In genomic region chr17:42194133-42194899, GRCh38 we compare ENCODE assay signal across 1 cellular context.
TF ChIP-seq lines count a peak whose summit lies in the region.

GHDC (minus strand) TSS chr17:42194494; CDS start chr17:42193581, 913 bp downstream.

TF ChIP-seq in HepG2, 621 proteins besides CTCF, POLR2A, EP300 and RAD21 (continued from another document and continues in another):
- TF ChIP-seq ZNF142 (CRISPR knock-in tag; IDR thresholded peaks at IDR 0.05), result peak; percentile 98
- TF ChIP-seq ZNF253 (CRISPR knock-in tag; IDR thresholded peaks at IDR 0.05; ENCODE audit: borderline replicate concordance), result no peak
- no peak for TF ChIP-seq STAG1 (CRISPR knock-in tag; IDR thresholded peaks at IDR 0.05)
- TF ChIP-seq GATAD1 (CRISPR knock-in tag; IDR thresholded peaks at IDR 0.05), result peak; percentile 78
- no peak for TF ChIP-seq ZNF891 (CRISPR knock-in tag; IDR thresholded peaks at IDR 0.05)
- peak; percentile 82; the same call in 1 of the 2 replicates for TF ChIP-seq MYNN (CRISPR knock-in tag; IDR thresholded peaks at IDR 0.05; ENCODE audit: low read depth)
- TF ChIP-seq ZNF337 (CRISPR knock-in tag; IDR thresholded peaks at IDR 0.05; ENCODE audit: borderline replicate concordance, low read depth), result no peak
- TF ChIP-seq ISL2 (CRISPR knock-in tag; IDR thresholded peaks at IDR 0.05), result peak; percentile 57
- 0 out of 2 replicates have a peak, but pooled peaks have one; percentile 57 for TF ChIP-seq ZNF275 (CRISPR knock-in tag; IDR thresholded peaks at IDR 0.05; ENCODE audit: borderline replicate concordance)
- TF ChIP-seq PTBP1 (IDR thresholded peaks at IDR 0.05; ENCODE audit: low read depth, low read length, poor library complexity, severe bottlenecking), result peak; percentile 80
- peak; percentile 64 for TF ChIP-seq ZNF143 (CRISPR knock-in tag; IDR thresholded peaks at IDR 0.05)
- peak; percentile 91 for TF ChIP-seq POLR2AphosphoS5 (IDR thresholded peaks at IDR 0.05; ENCODE audit: low read depth, low read length)
- TF ChIP-seq SNAPC4 (CRISPR knock-in tag; IDR thresholded peaks at IDR 0.05), result peak; percentile 82; the same call in 1 of the 2 replicates
- no peak for TF ChIP-seq ZNF205 (CRISPR knock-in tag; IDR thresholded peaks at IDR 0.05)
- TF ChIP-seq ZNF33A (CRISPR knock-in tag; IDR thresholded peaks at IDR 0.05; ENCODE audit: borderline replicate concordance), result 0 out of 2 replicates have a peak, but pooled peaks have one; percentile 54
- TF ChIP-seq SMAD3 (CRISPR knock-in tag; IDR thresholded peaks at IDR 0.05), result no peak; the same call in 1 of the 2 replicates
- TF ChIP-seq BATF2 (CRISPR knock-in tag; IDR thresholded peaks at IDR 0.05), result no peak
- peak; percentile 93 for TF ChIP-seq ZFX (CRISPR knock-in tag; IDR thresholded peaks at IDR 0.05; ENCODE audit: low read depth)
- TF ChIP-seq PRDM10 (CRISPR knock-in tag; IDR thresholded peaks at IDR 0.05; ENCODE audit: low read depth), result peak; percentile 80; the same call in 1 of the 2 replicates
- peak; percentile 35; the same call in 1 of the 2 replicates for TF ChIP-seq ZNF484 (CRISPR knock-in tag; IDR thresholded peaks at IDR 0.05; ENCODE audit: borderline replicate concordance, low read depth)
- no peak for TF ChIP-seq BRF2 (CRISPR knock-in tag; IDR thresholded peaks at IDR 0.05)
- TF ChIP-seq ZNF564 (CRISPR knock-in tag; IDR thresholded peaks at IDR 0.05), result 0 out of 2 replicates have a peak, but pooled peaks have one; percentile 70
- TF ChIP-seq TAF1 (CRISPR knock-in tag; IDR thresholded peaks at IDR 0.05), result peak; percentile 78; the same call in 1 of the 2 replicates
- peak; percentile 94 for TF ChIP-seq ELF1 (CRISPR knock-in tag; IDR thresholded peaks at IDR 0.05)
- peak; percentile 89; the same call in 1 of the 2 replicates for TF ChIP-seq ARID4A (CRISPR knock-in tag; IDR thresholded peaks at IDR 0.05; ENCODE audit: borderline replicate concordance)
- no peak for TF ChIP-seq ZBTB1 (CRISPR knock-in tag; IDR thresholded peaks at IDR 0.05; ENCODE audit: borderline replicate concordance)
- TF ChIP-seq KLF11 (CRISPR knock-in tag; IDR thresholded peaks at IDR 0.05), result peak; percentile 31; the same call in 1 of the 2 replicates
- TF ChIP-seq ZSCAN5A (CRISPR knock-in tag; IDR thresholded peaks at IDR 0.05; ENCODE audit: borderline replicate concordance), result no peak
- peak; percentile 92 for TF ChIP-seq SAP130 (CRISPR knock-in tag; IDR thresholded peaks at IDR 0.05; ENCODE audit: low read depth)
- TF ChIP-seq RORA (CRISPR knock-in tag; IDR thresholded peaks at IDR 0.05), result no peak
